Comparison of ENCODE assay signal across 1 cellular context in genomic region chr15:56733131-56734012, GRCh38.
TF ChIP-seq lines count a peak whose summit lies in the region.

TSS of gene ZNF280D (minus strand) at chr15:56733509. CDS start at chr15:56707109, 26,400 bp downstream.

TF ChIP-seq in GM12878, 131 proteins besides CTCF, POLR2A, EP300 and RAD21 (continued from another document):
- TF ChIP-seq ATF2 (IDR thresholded peaks at IDR 0.05; ENCODE audit: low read length) (no peak), TCF12 (IDR thresholded peaks at IDR 0.05; ENCODE audit: low read depth, low read length) (peak; percentile 57; the same call in 1 of the 2 replicates), EGR1 (IDR thresholded peaks at IDR 0.05; ENCODE audit: borderline replicate concordance in 1 of 2, low read depth in 2 of 2, low read length in 2 of 2) (peak in 1 of 2 experiments; percentile 86; a peak in 2 of 3 replicates), HCFC1 (IDR thresholded peaks at IDR 0.05; ENCODE audit: low read length) (0 out of 2 replicates have a peak, but pooled peaks have one; percentile 34), ZBTB11 (CRISPR knock-in tag; IDR thresholded peaks at IDR 0.05) (no peak), HDAC2 (IDR thresholded peaks at IDR 0.05) (no peak), YY1 (IDR thresholded peaks at IDR 0.05; ENCODE audit: low read depth, low read length) (peak; percentile 95), IKZF1 (conservative IDR thresholded peaks at IDR 0.05) (peak; percentile 81), TCF3 (IDR thresholded peaks at IDR 0.05; ENCODE audit: borderline replicate concordance, insufficient read depth, low read depth, low read length) (0 out of 2 replicates have a peak, but pooled peaks have one; percentile 30), ZNF592 (IDR thresholded peaks at IDR 0.05) (0 out of 2 replicates have a peak, but pooled peaks have one; percentile 30), IRF4 (IDR thresholded peaks at IDR 0.05; ENCODE audit: low read depth, low read length) (no peak), BCLAF1 (IDR thresholded peaks at IDR 0.05) (peak; percentile 17; the same call in 1 of the 2 replicates), NKRF (conservative IDR thresholded peaks at IDR 0.05) (peak; percentile 28; the same call in 1 of the 2 replicates), CBX3 (IDR thresholded peaks at IDR 0.05; ENCODE audit: borderline replicate concordance, low read depth) (no peak), RBBP5 (conservative IDR thresholded peaks at IDR 0.05) (no peak)
